Comparison of ENCODE assay signal across 1 cellular context in the genomic region with DNA sequence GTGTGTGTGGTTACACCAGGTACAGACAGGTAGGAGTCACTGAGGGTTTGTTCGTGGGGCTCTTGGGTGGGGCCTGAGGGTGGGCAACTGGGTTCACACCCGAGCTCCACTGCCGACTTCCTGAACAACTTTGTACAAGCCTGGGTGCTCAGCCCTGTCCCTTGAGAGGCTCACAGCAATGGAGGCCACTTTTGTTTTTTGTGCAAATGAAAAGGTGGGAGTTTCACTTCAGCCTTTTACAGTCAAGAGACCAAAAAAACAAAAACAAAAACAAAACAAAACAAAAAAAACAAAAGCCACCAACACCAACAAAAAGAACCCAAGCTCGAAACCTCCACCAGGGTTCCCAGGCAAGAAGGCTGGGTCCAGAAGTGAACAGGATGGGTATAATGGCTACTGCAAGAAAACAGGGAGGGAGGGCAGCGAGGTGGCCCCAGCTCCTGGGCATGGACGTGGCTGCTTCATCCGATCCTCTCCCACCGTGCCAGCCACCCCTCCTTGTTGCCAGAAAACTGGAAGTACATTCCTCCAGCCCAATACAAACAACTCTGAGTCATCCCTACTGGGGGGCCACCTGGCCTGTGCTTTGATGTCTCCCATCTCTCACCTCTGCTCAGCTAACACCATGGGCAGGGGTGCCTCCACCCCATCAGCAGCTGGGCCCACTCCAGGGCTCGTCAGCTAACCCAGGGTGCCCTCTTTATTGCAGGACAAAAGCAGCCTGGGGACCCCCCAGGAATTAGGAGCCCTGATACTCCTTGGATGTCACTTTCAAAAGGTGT.
TF ChIP-seq lines count a peak whose summit lies in the region.

No MANE protein-coding gene starts in this region.

TF ChIP-seq in HepG2, 621 proteins besides CTCF, POLR2A, EP300 and RAD21 (continued from another document and continues in another):
- TF ChIP-seq, protein P1, sequence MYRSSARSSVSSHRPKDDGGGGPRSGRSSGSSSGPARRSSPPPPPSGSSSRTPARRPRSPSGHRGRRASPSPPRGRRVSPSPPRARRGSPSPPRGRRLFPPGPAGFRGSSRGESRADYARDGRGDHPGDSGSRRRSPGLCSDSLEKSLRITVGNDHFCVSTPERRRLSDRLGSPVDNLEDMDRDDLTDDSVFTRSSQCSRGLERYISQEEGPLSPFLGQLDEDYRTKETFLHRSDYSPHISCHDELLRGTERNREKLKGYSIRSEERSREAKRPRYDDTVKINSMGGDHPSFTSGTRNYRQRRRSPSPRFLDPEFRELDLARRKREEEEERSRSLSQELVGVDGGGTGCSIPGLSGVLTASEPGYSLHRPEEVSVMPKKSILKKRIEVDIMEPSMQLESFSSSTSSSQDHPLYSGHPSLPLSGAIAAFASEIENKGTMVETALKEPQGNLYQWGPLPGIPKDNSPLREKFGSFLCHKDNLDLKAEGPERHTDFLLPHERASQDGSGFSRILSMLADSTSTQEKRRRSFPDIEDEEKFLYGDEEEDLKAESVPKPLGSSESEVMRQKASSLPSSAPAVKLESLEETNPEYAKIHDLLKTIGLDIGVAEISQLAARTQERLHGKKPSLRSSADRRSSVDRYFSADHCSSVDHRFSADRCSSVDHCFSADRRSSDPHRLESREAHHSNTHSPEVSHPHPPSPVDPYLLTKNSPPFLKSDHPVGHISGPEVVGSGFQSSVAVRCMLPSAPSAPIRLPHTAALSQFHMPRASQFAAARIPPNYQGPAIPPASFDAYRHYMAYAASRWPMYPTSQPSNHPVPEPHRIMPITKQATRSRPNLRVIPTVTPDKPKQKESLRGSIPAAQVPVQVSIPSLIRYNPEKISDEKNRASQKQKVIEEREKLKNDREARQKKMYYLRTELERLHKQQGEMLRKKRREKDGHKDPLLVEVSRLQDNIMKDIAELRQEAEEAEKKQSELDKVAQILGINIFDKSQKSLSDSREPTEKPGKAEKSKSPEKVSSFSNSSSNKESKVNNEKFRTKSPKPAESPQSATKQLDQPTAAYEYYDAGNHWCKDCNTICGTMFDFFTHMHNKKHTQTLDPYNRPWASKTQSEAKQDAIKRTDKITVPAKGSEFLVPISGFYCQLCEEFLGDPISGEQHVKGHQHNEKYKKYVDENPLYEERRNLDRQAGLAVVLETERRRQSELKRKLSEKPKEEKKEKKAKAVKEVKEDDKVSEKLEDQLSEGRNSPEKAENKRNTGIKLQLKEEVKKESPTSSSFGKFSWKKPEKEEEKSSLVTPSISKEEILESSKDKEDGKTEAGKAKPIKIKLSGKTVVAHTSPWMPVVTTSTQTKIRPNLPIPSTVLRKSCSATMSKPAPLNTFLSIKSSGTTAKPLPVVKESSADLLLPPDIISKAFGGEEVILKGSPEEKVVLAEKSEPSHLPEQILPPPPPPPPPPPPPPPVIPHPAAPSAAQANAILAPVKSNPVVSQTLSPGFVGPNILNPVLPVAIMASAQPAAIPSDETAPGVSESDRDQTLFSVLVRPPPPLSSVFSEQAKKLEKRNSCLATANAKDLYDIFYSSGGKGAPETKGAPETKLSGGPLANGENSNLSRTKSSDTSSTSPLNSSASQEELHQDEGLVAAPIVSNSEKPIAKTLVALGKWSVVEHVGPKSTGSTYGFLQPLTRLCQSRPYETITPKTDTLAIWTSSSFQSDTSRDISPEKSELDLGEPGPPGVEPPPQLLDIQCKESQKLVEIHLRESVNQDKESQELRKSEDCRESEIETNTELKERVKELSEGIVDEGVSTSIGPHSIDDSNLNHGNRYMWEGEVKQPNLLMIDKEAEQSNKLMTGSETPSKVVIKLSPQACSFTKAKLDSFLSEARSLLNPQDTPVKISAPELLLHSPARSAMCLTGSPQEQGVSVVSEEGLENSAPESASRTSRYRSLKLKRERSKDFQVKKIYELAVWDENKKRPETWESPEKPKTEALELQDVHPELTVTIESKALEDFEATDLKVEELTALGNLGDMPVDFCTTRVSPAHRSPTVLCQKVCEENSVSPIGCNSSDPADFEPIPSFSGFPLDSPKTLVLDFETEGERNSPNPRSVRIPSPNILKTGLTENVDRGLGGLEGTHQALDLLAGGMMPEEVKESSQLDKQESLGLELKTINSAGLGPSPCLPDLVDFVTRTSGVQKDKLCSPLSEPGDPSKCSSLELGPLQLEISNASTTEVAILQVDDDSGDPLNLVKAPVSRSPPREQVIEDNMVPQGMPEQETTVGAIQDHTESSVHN (CRISPR knock-in tag; IDR thresholded peaks at IDR 0.05), result no peak
- peak; percentile 99 for TF ChIP-seq JUND (CRISPR knock-in tag; IDR thresholded peaks at IDR 0.05)
- no peak for TF ChIP-seq ZNF660 (CRISPR knock-in tag; IDR thresholded peaks at IDR 0.05; ENCODE audit: borderline replicate concordance, low read depth)
- no peak for TF ChIP-seq ZNF513 (CRISPR knock-in tag; conservative IDR thresholded peaks at IDR 0.05)
- TF ChIP-seq ZNF101 (CRISPR knock-in tag; IDR thresholded peaks at IDR 0.05; ENCODE audit: borderline replicate concordance, low read depth), result no peak
- TF ChIP-seq ARNT (IDR thresholded peaks at IDR 0.05), result no peak
- peak; percentile 78; the same call in 1 of the 2 replicates for TF ChIP-seq SOX13 (IDR thresholded peaks at IDR 0.05)
- TF ChIP-seq SOX13 (CRISPR knock-in tag; conservative IDR thresholded peaks at IDR 0.05 in 1 of 2, IDR thresholded peaks at IDR 0.05 in 1 of 2), result peak in 1 of 2 experiments; percentile 92; a peak in 2 of 4 replicates
- TF ChIP-seq, protein P2, sequence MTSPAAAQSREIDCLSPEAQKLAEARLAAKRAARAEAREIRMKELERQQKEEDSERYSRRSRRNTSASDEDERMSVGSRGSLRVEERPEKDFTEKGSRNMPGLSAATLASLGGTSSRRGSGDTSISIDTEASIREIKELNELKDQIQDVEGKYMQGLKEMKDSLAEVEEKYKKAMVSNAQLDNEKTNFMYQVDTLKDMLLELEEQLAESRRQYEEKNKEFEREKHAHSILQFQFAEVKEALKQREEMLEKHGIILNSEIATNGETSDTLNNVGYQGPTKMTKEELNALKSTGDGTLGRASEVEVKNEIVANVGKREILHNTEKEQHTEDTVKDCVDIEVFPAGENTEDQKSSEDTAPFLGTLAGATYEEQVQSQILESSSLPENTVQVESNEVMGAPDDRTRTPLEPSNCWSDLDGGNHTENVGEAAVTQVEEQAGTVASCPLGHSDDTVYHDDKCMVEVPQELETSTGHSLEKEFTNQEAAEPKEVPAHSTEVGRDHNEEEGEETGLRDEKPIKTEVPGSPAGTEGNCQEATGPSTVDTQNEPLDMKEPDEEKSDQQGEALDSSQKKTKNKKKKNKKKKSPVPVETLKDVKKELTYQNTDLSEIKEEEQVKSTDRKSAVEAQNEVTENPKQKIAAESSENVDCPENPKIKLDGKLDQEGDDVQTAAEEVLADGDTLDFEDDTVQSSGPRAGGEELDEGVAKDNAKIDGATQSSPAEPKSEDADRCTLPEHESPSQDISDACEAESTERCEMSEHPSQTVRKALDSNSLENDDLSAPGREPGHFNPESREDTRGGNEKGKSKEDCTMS (CRISPR knock-in tag; conservative IDR thresholded peaks at IDR 0.05), result no peak
- no peak; the same call in 1 of the 2 replicates for TF ChIP-seq MEF2D (CRISPR knock-in tag; IDR thresholded peaks at IDR 0.05)
- peak; percentile 84; the same call in 1 of the 2 replicates for TF ChIP-seq SIN3A (IDR thresholded peaks at IDR 0.05; ENCODE audit: borderline replicate concordance, low read depth, low read length)
- TF ChIP-seq ARNT2 (CRISPR knock-in tag; IDR thresholded peaks at IDR 0.05; ENCODE audit: low read depth), result peak; percentile 84
- no peak; the same call in 1 of the 2 replicates for TF ChIP-seq ZNF83 (CRISPR knock-in tag; IDR thresholded peaks at IDR 0.05; ENCODE audit: borderline replicate concordance)
- peak; percentile 99 for TF ChIP-seq SAP130 (CRISPR knock-in tag; IDR thresholded peaks at IDR 0.05; ENCODE audit: low read depth)
- TF ChIP-seq SIX4 (CRISPR knock-in tag; IDR thresholded peaks at IDR 0.05), result no peak
- TF ChIP-seq SIX1 (CRISPR knock-in tag; IDR thresholded peaks at IDR 0.05; ENCODE audit: borderline replicate concordance), result peak; percentile 59; the same call in 1 of the 2 replicates
- TF ChIP-seq, protein P3, sequence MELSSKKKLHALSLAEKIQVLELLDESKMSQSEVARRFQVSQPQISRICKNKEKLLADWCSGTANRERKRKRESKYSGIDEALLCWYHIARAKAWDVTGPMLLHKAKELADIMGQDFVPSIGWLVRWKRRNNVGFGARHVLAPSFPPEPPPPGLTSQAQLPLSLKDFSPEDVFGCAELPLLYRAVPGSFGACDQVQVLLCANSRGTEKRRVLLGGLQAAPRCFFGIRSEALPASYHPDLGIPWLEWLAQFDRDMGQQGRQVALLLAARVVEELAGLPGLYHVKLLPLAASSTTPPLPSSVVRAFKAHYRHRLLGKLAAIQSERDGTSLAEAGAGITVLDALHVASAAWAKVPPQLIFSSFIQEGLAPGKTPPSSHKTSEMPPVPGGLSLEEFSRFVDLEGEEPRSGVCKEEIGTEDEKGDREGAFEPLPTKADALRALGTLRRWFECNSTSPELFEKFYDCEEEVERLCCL (CRISPR knock-in tag; IDR thresholded peaks at IDR 0.05; ENCODE audit: borderline replicate concordance), result no peak
- no peak for TF ChIP-seq AGO2 (optimal IDR thresholded peaks at IDR 0.05; ENCODE audit: low read depth, low read length)
- TF ChIP-seq ZBTB10 (CRISPR knock-in tag; IDR thresholded peaks at IDR 0.05; ENCODE audit: borderline replicate concordance), result peak; percentile 97; the same call in 1 of the 2 replicates
- no peak for TF ChIP-seq GLI4 (CRISPR knock-in tag; IDR thresholded peaks at IDR 0.05; ENCODE audit: borderline replicate concordance)
- TF ChIP-seq NR2F6 (IDR thresholded peaks at IDR 0.05), result peak; percentile 82
- peak; percentile 81 for TF ChIP-seq NR2F6 (CRISPR knock-in tag; IDR thresholded peaks at IDR 0.05)
- no peak for TF ChIP-seq SMAD1 (CRISPR knock-in tag; IDR thresholded peaks at IDR 0.05; ENCODE audit: borderline replicate concordance, low read depth)
- TF ChIP-seq, protein P4, sequence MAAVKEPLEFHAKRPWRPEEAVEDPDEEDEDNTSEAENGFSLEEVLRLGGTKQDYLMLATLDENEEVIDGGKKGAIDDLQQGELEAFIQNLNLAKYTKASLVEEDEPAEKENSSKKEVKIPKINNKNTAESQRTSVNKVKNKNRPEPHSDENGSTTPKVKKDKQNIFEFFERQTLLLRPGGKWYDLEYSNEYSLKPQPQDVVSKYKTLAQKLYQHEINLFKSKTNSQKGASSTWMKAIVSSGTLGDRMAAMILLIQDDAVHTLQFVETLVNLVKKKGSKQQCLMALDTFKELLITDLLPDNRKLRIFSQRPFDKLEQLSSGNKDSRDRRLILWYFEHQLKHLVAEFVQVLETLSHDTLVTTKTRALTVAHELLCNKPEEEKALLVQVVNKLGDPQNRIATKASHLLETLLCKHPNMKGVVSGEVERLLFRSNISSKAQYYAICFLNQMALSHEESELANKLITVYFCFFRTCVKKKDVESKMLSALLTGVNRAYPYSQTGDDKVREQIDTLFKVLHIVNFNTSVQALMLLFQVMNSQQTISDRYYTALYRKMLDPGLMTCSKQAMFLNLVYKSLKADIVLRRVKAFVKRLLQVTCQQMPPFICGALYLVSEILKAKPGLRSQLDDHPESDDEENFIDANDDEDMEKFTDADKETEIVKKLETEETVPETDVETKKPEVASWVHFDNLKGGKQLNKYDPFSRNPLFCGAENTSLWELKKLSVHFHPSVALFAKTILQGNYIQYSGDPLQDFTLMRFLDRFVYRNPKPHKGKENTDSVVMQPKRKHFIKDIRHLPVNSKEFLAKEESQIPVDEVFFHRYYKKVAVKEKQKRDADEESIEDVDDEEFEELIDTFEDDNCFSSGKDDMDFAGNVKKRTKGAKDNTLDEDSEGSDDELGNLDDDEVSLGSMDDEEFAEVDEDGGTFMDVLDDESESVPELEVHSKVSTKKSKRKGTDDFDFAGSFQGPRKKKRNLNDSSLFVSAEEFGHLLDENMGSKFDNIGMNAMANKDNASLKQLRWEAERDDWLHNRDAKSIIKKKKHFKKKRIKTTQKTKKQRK (IDR thresholded peaks at IDR 0.05; ENCODE audit: low read length), result no peak
- peak; percentile 89; the same call in 1 of the 2 replicates for TF ChIP-seq ZNF317 (CRISPR knock-in tag; IDR thresholded peaks at IDR 0.05)
- TF ChIP-seq ZNF572 (CRISPR knock-in tag; IDR thresholded peaks at IDR 0.05), result no peak
- TF ChIP-seq FOSL1 (CRISPR knock-in tag; IDR thresholded peaks at IDR 0.05; ENCODE audit: borderline replicate concordance), result peak; percentile 99
- TF ChIP-seq TFE3 (CRISPR knock-in tag; IDR thresholded peaks at IDR 0.05), result peak; percentile 70
- peak; percentile 79 for TF ChIP-seq SALL1 (CRISPR knock-in tag; IDR thresholded peaks at IDR 0.05)
- TF ChIP-seq RBAK (CRISPR knock-in tag; IDR thresholded peaks at IDR 0.05), result no peak
- TF ChIP-seq NCOR1 (IDR thresholded peaks at IDR 0.05; ENCODE audit: borderline replicate concordance, low read length), result peak; percentile 69; the same call in 1 of the 2 replicates
